Comparison of ENCODE assay signal across 8 cellular contexts in the genomic region with DNA sequence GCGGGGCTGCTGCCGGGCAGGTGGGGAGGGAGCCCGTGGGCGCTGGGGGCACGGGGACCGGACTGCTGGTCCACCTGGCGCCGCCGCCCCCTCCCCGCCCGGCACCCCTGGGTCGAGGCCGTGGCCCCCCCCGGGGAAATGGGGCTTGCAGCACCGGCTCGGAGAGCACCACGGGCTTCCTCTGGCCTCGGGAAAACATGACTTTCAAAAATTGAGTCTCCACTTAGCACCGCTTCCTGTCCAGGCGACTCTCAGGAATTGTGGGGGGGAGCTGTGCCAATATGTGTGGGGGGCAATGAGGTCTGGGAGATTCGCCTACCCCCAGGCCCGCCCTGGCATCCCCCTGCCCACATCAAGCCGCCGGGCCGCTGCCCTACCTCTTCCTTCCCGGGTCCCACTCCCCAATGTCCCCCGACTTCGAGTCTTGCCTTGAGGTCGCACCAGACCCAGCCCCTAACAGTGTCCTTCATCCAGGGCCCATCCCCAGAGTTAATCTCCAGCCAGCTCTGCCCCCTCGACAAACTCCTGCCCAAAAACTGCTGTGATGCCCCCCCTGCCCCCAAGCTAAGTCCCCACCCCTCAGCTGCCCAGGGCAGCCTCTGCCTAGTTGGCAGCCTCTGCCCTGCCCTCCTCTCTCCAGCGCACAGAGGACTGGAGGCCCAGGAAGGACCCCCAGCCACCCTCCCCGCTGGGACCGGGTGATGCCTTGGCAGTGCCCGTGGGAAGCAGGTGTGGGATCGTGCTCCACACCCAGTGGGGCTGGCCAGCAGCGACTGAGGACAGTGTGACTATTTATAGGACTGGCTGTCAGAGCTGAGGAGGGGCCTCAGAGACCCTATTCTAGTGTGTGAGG. TPM values are rescaled to one million over a fixed set of nuclear protein-coding genes. Genes with fewer than 3 reads are reported as not detected.
DNase-seq lines count a peak whose midpoint lies in the region; ATAC-seq and TF ChIP-seq lines count a peak whose summit lies in the region.

No MANE protein-coding gene starts in this region.

- H3K4me1 ChIP-seq in CD8-positive, alpha-beta memory T cell (ENCODE audit: insufficient read depth, low read length), result no peaks in the 10 kb centered on the region
- H3K4me1 ChIP-seq in esophagus (ENCODE audit: control insufficient read depth in 2 of 2, insufficient read depth in 2 of 2, low read length in 1 of 2), result peaks cover 0 to 2% of the 10 kb centered on the region in 2 donors

- H3K36me3 ChIP-seq in CD8-positive, alpha-beta memory T cell (ENCODE audit: insufficient read depth, low read length), result no peaks in the 10 kb centered on the region
- H3K36me3 ChIP-seq in esophagus (ENCODE audit: control insufficient read depth in 2 of 2, insufficient read depth in 2 of 2, low read length in 1 of 2), result no peaks in the 10 kb centered on the region

- peak overlapping the region; percentile 16 for H3K27ac ChIP-seq in CD8-positive, alpha-beta memory T cell (ENCODE audit: low read depth, low read length)
- H3K27ac ChIP-seq in esophagus (ENCODE audit: low read depth in 2 of 2, low read length in 1 of 2), result peak overlapping the region in 1 of 2 donors; percentile 1

- H3K4me1 Mint-ChIP-seq in CD8-positive, alpha-beta memory T cell, result peaks cover 0 to 13% (median 6%) of the 10 kb centered on the region in 3 donors
- peaks cover 13% of the 10 kb centered on the region for H3K4me1 Mint-ChIP-seq in osteocyte (ENCODE audit: unreplicated experiment)

- CTCF ChIA-PET in CD8-positive, alpha-beta memory T cell (lab: Charles Lee), result interaction anchor here (0.6 to 0.7 kb wide), 2 partner anchors 10 to 468 kb away, joined by 3 read pairs; no protein-coding TSS in a partner anchor

- peak overlapping the region in 6 of 7 donors; percentile 23 to 70 (median 51) for H3K4me3 Mint-ChIP-seq in CD8-positive, alpha-beta memory T cell
- H3K4me3 Mint-ChIP-seq in osteocyte (ENCODE audit: unreplicated experiment), result peak overlapping the region; percentile 42

- no peak for TF ChIP-seq CTCF in osteocyte (IDR thresholded peaks at IDR 0.05)

- no peak for DNase-seq in CD8-positive, alpha-beta memory T cell
- peak; percentile 70 for DNase-seq in RKO (ENCODE audit: low spot score)
- no peak for DNase-seq in osteocyte (ENCODE audit: extremely low spot score, unreplicated experiment)
- DNase-seq in NCI-H1694 treated with DMSO at 0.1 percent for 48 hours (lab: John Stamatoyannopoulos, UW), result no peak
- DNase-seq in OCI-M1 (lab: John Stamatoyannopoulos, UW), result no peak

- H3K9me3 ChIP-seq in CD8-positive, alpha-beta memory T cell (ENCODE audit: low read length), result no peaks in the 10 kb centered on the region
- no peaks in the 10 kb centered on the region for H3K9me3 ChIP-seq in esophagus (ENCODE audit: control insufficient read depth in 2 of 2, insufficient read depth in 1 of 2, low read depth in 1 of 2, low read length in 1 of 2)

- H3K27ac Mint-ChIP-seq in CD8-positive, alpha-beta memory T cell, result peak overlapping the region in 1 of 8 donors; percentile 79
- H3K27ac Mint-ChIP-seq in osteocyte (ENCODE audit: unreplicated experiment), result no peak overlapping the region

- peaks cover 0 to 2% (median 0%) of the 10 kb centered on the region in 5 donors for H3K9me3 Mint-ChIP-seq in CD8-positive, alpha-beta memory T cell
- H3K9me3 Mint-ChIP-seq in osteocyte (ENCODE audit: unreplicated experiment), result no peaks in the 10 kb centered on the region

- peaks cover 7 to 23% of the 10 kb centered on the region in 2 donors for H3K27me3 Mint-ChIP-seq in CD8-positive, alpha-beta memory T cell
- H3K27me3 Mint-ChIP-seq in osteocyte (ENCODE audit: unreplicated experiment), result no peaks in the 10 kb centered on the region

- H3K36me3 Mint-ChIP-seq in CD8-positive, alpha-beta memory T cell, result no peaks in the 10 kb centered on the region
- H3K36me3 Mint-ChIP-seq in osteocyte (ENCODE audit: unreplicated experiment), result no peaks in the 10 kb centered on the region

- no peak for ATAC-seq in GM21528 (IDR thresholded peaks at IDR 0.05; ENCODE audit: low FRiP score, unreplicated experiment)
- no peak for ATAC-seq in HG02885 (IDR thresholded peaks at IDR 0.05; ENCODE audit: poor library complexity, unreplicated experiment)

- H3K27me3 ChIP-seq in CD8-positive, alpha-beta memory T cell (ENCODE audit: insufficient read depth, low read length, poor library complexity, severe bottlenecking), result peaks cover 11% of the 10 kb centered on the region
- peaks cover 0 to 10% of the 10 kb centered on the region in 2 donors for H3K27me3 ChIP-seq in esophagus (ENCODE audit: control insufficient read depth in 1 of 2, insufficient read depth in 2 of 2, low read length in 2 of 2)

- 22 to 24% methylated on average over 33 to 36 of the region's 36 CpGs for WGBS in esophagus, 2 donors

- H3K4me3 ChIP-seq in CD8-positive, alpha-beta memory T cell (ENCODE audit: low read length), result no peak overlapping the region
- peak overlapping the region; percentile 41 to 56 for H3K4me3 ChIP-seq in esophagus (ENCODE audit: low read depth in 1 of 2, low read length in 2 of 2)

- POLR2A ChIA-PET in CD8-positive, alpha-beta memory T cell (lab: Charles Lee), result no interaction called here

RNA-seq across cellular contexts. Expression of a gene that starts 3.9 kb away (rescaled TPM):
- under 1 TPM; 0.61 to 0.95 TPM for total RNA-seq in CD8-positive, alpha-beta memory T cell
- polyA plus RNA-seq in CD8-positive, alpha-beta memory T cell, result 0.40 TPM
- polyA plus RNA-seq in esophagus, result 10 to 100 TPM; 34.5 to 43.2 TPM
- total RNA-seq in osteocyte, result 6.9 and 8.4 TPM in 2 replicates

RNA-seq across cellular contexts. Expression of a gene that starts 20.7 kb away (rescaled TPM):
- 10 to 100 TPM; 17.4 to 18.4 TPM for total RNA-seq in CD8-positive, alpha-beta memory T cell
- 32.5 TPM for polyA plus RNA-seq in CD8-positive, alpha-beta memory T cell
- polyA plus RNA-seq in esophagus, result 100 to 1,000 TPM in 1 of 2 donors, 10 to 100 TPM in 1; 90.7 to 100 TPM
- total RNA-seq in osteocyte, result 34.4 and 36.4 TPM in 2 replicates

RNA-seq across cellular contexts. Expression of a gene that starts 45.8 kb away (rescaled TPM):
- not detected for total RNA-seq in CD8-positive, alpha-beta memory T cell
- polyA plus RNA-seq in CD8-positive, alpha-beta memory T cell, result not detected
- 1 to 10 TPM; 1.6 to 2.5 TPM for polyA plus RNA-seq in esophagus
- 11.4 and 11.5 TPM in 2 replicates for total RNA-seq in osteocyte

Comparison
In these comparisons a context has a peak if more than half of its experiments do, and no peak if none do; other contexts are left out.
1. RNA of a gene that starts 45.8 kb away (total RNA-seq): 11.4 to 11.5 TPM in osteocyte; not detected in CD8-positive, alpha-beta memory T cell; every median in the first group is over 10 times any median in the second.